In genomic region chr20:50186151-50186885, GRCh38 we compare ENCODE assay signal across 8 cellular contexts. TPM values are rescaled to one million over a fixed set of nuclear protein-coding genes. Genes with fewer than 3 reads are reported as not detected.
DNase-seq lines count a peak whose midpoint lies in the region; ATAC-seq and TF ChIP-seq lines count a peak whose summit lies in the region.

No MANE protein-coding gene starts in this region.

- no peaks in the 10 kb centered on the region for H3K9me2 ChIP-seq in GM23338 (ENCODE audit: insufficient read depth)

- no peaks in the 10 kb centered on the region for H3K79me2 ChIP-seq in GM23338 (replicated peaks; ENCODE audit: insufficient read depth)

- TF ChIP-seq CTCF in AG04449 (IDR thresholded peaks at IDR 0.05; ENCODE audit: insufficient read depth, low read length, missing control alignments) (peak; percentile 88), GM23338 (conservative IDR thresholded peaks at IDR 0.05; ENCODE audit: low read depth in 2 of 2) (peak; percentile 94 to 96), cardiac fibroblast (IDR thresholded peaks at IDR 0.05; ENCODE audit: low read depth, low read length) (peak; percentile 94)

- H3K4me3 ChIP-seq in AG04449 (ENCODE audit: low read depth, low read length) (no peak overlapping the region), GM23338 (no peak overlapping the region), cardiac fibroblast (replicated peaks in 1 of 2; ENCODE audit: low read depth in 2 of 2, low read length in 2 of 2) (no peak overlapping the region)

- peaks cover 17% of the 10 kb centered on the region for H3K27me3 Mint-ChIP-seq in GM23338 (ENCODE audit: insufficient read depth, low read depth, poor library complexity)

- H3K4me2 ChIP-seq in GM23338: no peak overlapping the region

- CTCF ChIA-PET in AG04449 (lab: Yijun Ruan, JAX): interaction anchor here (0.6 to 22.7 kb wide), 29 partner anchors 9 to 602 kb away, joined by 3 to 523 read pairs (median 3); no protein-coding TSS in a partner anchor

- H3K9me3 Mint-ChIP-seq in GM23338: no peaks in the 10 kb centered on the region

- H3K27ac Mint-ChIP-seq in GM23338: no peak overlapping the region

- no peaks in the 10 kb centered on the region; the same call in 2 of the 3 replicates for H3K36me3 Mint-ChIP-seq in GM23338 (ENCODE audit: low read depth)

- TF ChIP-seq POLR2A in GM18505 (IDR thresholded peaks at IDR 0.05; ENCODE audit: borderline replicate concordance, extremely low read depth, insufficient read depth, insufficient read length): no peak

- H3K36me3 ChIP-seq in GM23338 (ENCODE audit: insufficient read depth): no peaks in the 10 kb centered on the region

- no peak overlapping the region for H3K27ac ChIP-seq in GM23338 (ENCODE audit: low read depth)

- H3F3A ChIP-seq in GM23338 (replicated peaks; ENCODE audit: low read depth): no peaks in the 10 kb centered on the region

- H3K4me3 Mint-ChIP-seq in GM23338: no peak overlapping the region

- DNase-seq in AG04449 (ENCODE audit: low read depth, low spot score) (no peak), GM23338 (ENCODE audit: low spot score) (peak; percentile 96), NCI-H226 (peak; percentile 75), cardiac fibroblast (ENCODE audit: low read depth in 2 of 2) (peak; percentile 88 to 90), kidney glomerular epithelial cell (lab: John Stamatoyannopoulos, UW) (peak; percentile 60)
- DNase-seq in activated CD4-positive, CD25-positive, alpha-beta regulatory T cell (lab: John Stamatoyannopoulos, UW): peak; percentile 65 to 97 (median 86)
- peak; percentile 81 for DNase-seq in stimulated activated CD4-positive, alpha-beta T cell treated with anti-CD3 and anti-CD28 coated beads, Interleukin-2, amount 100 ng/mL, for 4 hours (ENCODE audit: low read depth)

- H2AFZ ChIP-seq in GM23338: peak overlapping the region; percentile 70; the same call in 1 of the 2 replicates

- H4K20me1 ChIP-seq in GM23338 (replicated peaks; ENCODE audit: insufficient read depth): no peaks in the 10 kb centered on the region

- H3K27me3 ChIP-seq in GM23338 (ENCODE audit: insufficient read depth): no peaks in the 10 kb centered on the region

- H3K4me1 ChIP-seq in GM23338 (ENCODE audit: insufficient read depth): peaks cover 6% of the 10 kb centered on the region

- POLR2A ChIA-PET in AG04449 (lab: Yijun Ruan, JAX): no interaction called here

- ATAC-seq in GM23338 (peak; percentile 31), GM18505 (IDR thresholded peaks at IDR 0.05; ENCODE audit: unreplicated experiment) (no peak)

- peaks cover 18% of the 10 kb centered on the region for H3K4me1 Mint-ChIP-seq in GM23338

TF ChIP-seq in GM23338, 12 proteins besides CTCF, POLR2A, EP300 and RAD21 (continues in another document):
- TF ChIP-seq, protein P1, sequence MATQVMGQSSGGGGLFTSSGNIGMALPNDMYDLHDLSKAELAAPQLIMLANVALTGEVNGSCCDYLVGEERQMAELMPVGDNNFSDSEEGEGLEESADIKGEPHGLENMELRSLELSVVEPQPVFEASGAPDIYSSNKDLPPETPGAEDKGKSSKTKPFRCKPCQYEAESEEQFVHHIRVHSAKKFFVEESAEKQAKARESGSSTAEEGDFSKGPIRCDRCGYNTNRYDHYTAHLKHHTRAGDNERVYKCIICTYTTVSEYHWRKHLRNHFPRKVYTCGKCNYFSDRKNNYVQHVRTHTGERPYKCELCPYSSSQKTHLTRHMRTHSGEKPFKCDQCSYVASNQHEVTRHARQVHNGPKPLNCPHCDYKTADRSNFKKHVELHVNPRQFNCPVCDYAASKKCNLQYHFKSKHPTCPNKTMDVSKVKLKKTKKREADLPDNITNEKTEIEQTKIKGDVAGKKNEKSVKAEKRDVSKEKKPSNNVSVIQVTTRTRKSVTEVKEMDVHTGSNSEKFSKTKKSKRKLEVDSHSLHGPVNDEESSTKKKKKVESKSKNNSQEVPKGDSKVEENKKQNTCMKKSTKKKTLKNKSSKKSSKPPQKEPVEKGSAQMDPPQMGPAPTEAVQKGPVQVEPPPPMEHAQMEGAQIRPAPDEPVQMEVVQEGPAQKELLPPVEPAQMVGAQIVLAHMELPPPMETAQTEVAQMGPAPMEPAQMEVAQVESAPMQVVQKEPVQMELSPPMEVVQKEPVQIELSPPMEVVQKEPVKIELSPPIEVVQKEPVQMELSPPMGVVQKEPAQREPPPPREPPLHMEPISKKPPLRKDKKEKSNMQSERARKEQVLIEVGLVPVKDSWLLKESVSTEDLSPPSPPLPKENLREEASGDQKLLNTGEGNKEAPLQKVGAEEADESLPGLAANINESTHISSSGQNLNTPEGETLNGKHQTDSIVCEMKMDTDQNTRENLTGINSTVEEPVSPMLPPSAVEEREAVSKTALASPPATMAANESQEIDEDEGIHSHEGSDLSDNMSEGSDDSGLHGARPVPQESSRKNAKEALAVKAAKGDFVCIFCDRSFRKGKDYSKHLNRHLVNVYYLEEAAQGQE (IDR thresholded peaks at IDR 0.05; ENCODE audit: unreplicated experiment): no peak
- no peak for TF ChIP-seq ZNF114 (CRISPR knock-in tag; IDR thresholded peaks at IDR 0.05)
- no peak for TF ChIP-seq STAT1 (IDR thresholded peaks at IDR 0.05; ENCODE audit: unreplicated experiment)
- TF ChIP-seq, protein P2, sequence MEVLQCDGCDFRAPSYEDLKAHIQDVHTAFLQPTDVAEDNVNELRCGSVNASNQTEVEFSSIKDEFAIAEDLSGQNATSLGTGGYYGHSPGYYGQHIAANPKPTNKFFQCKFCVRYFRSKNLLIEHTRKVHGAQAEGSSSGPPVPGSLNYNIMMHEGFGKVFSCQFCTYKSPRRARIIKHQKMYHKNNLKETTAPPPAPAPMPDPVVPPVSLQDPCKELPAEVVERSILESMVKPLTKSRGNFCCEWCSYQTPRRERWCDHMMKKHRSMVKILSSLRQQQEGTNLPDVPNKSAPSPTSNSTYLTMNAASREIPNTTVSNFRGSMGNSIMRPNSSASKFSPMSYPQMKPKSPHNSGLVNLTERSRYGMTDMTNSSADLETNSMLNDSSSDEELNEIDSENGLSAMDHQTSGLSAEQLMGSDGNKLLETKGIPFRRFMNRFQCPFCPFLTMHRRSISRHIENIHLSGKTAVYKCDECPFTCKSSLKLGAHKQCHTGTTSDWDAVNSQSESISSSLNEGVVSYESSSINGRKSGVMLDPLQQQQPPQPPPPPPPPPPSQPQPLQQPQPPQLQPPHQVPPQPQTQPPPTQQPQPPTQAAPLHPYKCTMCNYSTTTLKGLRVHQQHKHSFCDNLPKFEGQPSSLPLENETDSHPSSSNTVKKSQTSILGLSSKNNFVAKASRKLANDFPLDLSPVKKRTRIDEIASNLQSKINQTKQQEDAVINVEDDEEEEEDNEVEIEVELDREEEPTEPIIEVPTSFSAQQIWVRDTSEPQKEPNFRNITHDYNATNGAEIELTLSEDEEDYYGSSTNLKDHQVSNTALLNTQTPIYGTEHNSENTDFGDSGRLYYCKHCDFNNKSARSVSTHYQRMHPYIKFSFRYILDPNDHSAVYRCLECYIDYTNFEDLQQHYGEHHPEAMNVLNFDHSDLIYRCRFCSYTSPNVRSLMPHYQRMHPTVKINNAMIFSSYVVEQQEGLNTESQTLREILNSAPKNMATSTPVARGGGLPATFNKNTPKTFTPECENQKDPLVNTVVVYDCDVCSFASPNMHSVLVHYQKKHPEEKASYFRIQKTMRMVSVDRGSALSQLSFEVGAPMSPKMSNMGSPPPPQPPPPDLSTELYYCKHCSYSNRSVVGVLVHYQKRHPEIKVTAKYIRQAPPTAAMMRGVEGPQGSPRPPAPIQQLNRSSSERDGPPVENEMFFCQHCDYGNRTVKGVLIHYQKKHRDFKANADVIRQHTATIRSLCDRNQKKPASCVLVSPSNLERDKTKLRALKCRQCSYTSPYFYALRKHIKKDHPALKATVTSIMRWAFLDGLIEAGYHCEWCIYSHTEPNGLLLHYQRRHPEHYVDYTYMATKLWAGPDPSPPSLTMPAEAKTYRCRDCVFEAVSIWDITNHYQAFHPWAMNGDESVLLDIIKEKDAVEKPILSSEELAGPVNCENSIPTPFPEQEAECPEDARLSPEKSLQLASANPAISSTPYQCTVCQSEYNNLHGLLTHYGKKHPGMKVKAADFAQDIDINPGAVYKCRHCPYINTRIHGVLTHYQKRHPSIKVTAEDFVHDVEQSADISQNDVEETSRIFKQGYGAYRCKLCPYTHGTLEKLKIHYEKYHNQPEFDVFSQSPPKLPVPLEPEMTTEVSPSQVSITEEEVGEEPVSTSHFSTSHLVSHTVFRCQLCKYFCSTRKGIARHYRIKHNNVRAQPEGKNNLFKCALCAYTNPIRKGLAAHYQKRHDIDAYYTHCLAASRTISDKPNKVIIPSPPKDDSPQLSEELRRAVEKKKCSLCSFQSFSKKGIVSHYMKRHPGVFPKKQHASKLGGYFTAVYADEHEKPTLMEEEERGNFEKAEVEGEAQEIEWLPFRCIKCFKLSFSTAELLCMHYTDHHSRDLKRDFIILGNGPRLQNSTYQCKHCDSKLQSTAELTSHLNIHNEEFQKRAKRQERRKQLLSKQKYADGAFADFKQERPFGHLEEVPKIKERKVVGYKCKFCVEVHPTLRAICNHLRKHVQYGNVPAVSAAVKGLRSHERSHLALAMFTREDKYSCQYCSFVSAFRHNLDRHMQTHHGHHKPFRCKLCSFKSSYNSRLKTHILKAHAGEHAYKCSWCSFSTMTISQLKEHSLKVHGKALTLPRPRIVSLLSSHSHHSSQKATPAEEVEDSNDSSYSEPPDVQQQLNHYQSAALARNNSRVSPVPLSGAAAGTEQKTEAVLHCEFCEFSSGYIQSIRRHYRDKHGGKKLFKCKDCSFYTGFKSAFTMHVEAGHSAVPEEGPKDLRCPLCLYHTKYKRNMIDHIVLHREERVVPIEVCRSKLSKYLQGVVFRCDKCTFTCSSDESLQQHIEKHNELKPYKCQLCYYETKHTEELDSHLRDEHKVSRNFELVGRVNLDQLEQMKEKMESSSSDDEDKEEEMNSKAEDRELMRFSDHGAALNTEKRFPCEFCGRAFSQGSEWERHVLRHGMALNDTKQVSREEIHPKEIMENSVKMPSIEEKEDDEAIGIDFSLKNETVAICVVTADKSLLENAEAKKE (CRISPR knock-in tag; IDR thresholded peaks at IDR 0.05): no peak
- no peak for TF ChIP-seq NANOG (IDR thresholded peaks at IDR 0.05; ENCODE audit: borderline replicate concordance)
- TF ChIP-seq CREB1 (CRISPR knock-in tag; IDR thresholded peaks at IDR 0.05; ENCODE audit: low read depth): no peak
- no peak for TF ChIP-seq ETS1 (IDR thresholded peaks at IDR 0.05)

RNA-seq across cellular contexts. Expression of gene CEBPB, which starts 4.3 kb away (rescaled TPM):
- 20.5 and 25.4 TPM in 2 replicates for total RNA-seq in GM23338 (2014; rRNA removed; shearing (Covaris generic))
- 20.6 and 23.7 TPM in 2 replicates for polyA plus RNA-seq in GM23338 (2016; fragmentation: Nextera tagmentation; extraction: Ambion mirVana)

RNA-seq across cellular contexts. Expression of gene PEDS1, which starts 32.8 kb away (rescaled TPM):
- 33.0 and 43.6 TPM in 2 replicates for total RNA-seq in GM23338 (2014; rRNA removed; shearing (Covaris generic))
- polyA plus RNA-seq in GM23338 (2016; fragmentation: Nextera tagmentation; extraction: Ambion mirVana): 31.6 and 34.5 TPM in 2 replicates
